In the genomic region with DNA sequence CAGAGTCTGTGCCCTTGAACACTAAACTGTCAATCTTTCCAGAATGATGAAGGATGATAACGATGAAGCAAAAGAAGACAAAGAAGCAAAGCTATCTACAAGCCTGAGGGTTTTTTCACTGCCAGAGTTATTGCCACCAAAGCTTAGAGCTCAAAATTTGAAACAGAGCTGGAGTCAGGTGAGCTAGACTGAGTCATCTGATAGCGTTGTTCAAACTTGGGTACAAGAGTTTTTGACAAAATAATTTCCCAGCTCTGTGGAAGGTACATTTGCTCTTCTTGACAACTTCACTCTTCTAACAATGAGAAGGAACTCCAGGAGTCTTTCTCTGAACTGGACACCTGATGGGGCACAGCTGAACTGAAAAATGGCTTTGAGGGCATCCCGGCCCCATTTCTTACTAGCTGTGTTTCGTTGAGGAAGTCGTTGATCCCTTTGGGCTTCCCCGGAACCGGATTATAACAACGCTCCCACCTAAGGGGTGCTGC, we compare ENCODE assay signal across 1 cellular context.
TF ChIP-seq lines count a peak whose summit lies in the region.

No MANE protein-coding gene starts in this region.

TF ChIP-seq in HCT116, 20 proteins besides CTCF, POLR2A, EP300 and RAD21 (continued from another document):
- TF ChIP-seq, protein P1, sequence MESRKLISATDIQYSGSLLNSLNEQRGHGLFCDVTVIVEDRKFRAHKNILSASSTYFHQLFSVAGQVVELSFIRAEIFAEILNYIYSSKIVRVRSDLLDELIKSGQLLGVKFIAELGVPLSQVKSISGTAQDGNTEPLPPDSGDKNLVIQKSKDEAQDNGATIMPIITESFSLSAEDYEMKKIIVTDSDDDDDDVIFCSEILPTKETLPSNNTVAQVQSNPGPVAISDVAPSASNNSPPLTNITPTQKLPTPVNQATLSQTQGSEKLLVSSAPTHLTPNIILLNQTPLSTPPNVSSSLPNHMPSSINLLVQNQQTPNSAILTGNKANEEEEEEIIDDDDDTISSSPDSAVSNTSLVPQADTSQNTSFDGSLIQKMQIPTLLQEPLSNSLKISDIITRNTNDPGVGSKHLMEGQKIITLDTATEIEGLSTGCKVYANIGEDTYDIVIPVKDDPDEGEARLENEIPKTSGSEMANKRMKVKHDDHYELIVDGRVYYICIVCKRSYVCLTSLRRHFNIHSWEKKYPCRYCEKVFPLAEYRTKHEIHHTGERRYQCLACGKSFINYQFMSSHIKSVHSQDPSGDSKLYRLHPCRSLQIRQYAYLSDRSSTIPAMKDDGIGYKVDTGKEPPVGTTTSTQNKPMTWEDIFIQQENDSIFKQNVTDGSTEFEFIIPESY (IDR thresholded peaks at IDR 0.05; ENCODE audit: extremely low read depth, insufficient replicate concordance, low read length) = no peak
- TF ChIP-seq CEBPB (IDR thresholded peaks at IDR 0.05; ENCODE audit: low read depth) = no peak
TF ChIP-seq in HCT116: peak in this region for 0.
